9 cellular contexts compared by ENCODE assay signal in genomic region chr13:23547000-23547590, GRCh38. TPM values are rescaled to one million over a fixed set of nuclear protein-coding genes. Genes with fewer than 3 reads are reported as not detected.
DNase-seq lines count a peak whose midpoint lies in the region; ATAC-seq and TF ChIP-seq lines count a peak whose summit lies in the region.
"Had no signal": no experiment of that assay in that cellular context is flagged by ENCODE, and none has a peak within 500 bp of the region (broad histone marks: within the 10 kb centered on the region; RNA-seq: fewer than 3 reads in every experiment).

No MANE protein-coding gene starts in this region.

- DNase-seq in Panc1 (ENCODE audit: low read depth, low spot score) (no peak), fibroblast of pulmonary artery (ENCODE audit: low read depth) (peak; percentile 47), myocyte (ENCODE audit: low read depth) (peak; percentile 57), uterus (peak; percentile 25 to 40)
- no peak for DNase-seq in activated T-cell treated with anti-CD3 and anti-CD28 coated beads, Interleukin-2, amount 50 U/mL, for 48 hours
- no peak for DNase-seq in activated naive CD8-positive, alpha-beta T cell treated with anti-CD3 and anti-CD28 coated beads, Interleukin-2, amount 50 U/mL, for 24 hours
- DNase-seq: activated CD4-positive, alpha-beta T cell treated with anti-CD3 and anti-CD28 coated beads for 48 hours; stimulated activated CD4-positive, alpha-beta T cell treated with anti-CD3 and anti-CD28 coated beads, Interleukin-4, amount 100 ng/mL, for 24 hours had no signal

- no peaks in the 10 kb centered on the region for H3K9me3 Mint-ChIP-seq in activated naive CD8-positive, alpha-beta T cell treated with anti-CD3 and anti-CD28 coated beads, Interleukin-2, amount 50 U/mL, for 24 hours

- H3K36me3 ChIP-seq in Panc1 (ENCODE audit: control insufficient read depth, insufficient read depth, low read length), result no peaks in the 10 kb centered on the region; the same call in 1 of the 2 replicates
- no peaks in the 10 kb centered on the region for H3K36me3 ChIP-seq in uterus

- H3K27me3 ChIP-seq in Panc1 (ENCODE audit: control insufficient read depth, insufficient read depth, low read length), result peaks cover 3% of the 10 kb centered on the region; the same call in 1 of the 2 replicates
- no peaks in the 10 kb centered on the region for H3K27me3 ChIP-seq in uterus

- no peak for TF ChIP-seq POLR2A in uterus (IDR thresholded peaks at IDR 0.05)

- H3K27ac Mint-ChIP-seq in activated naive CD8-positive, alpha-beta T cell treated with anti-CD3 and anti-CD28 coated beads, Interleukin-2, amount 50 U/mL, for 24 hours, result no peak overlapping the region

- no TSS peak for BruUV-seq in Panc1 (replicated peaks; lab: Mats Ljungman, UMichigan)

- CTCF ChIA-PET in Panc1 (lab: Charles Lee), result no interaction called here

- no peak overlapping the region for H3K4me3 Mint-ChIP-seq in activated naive CD8-positive, alpha-beta T cell treated with anti-CD3 and anti-CD28 coated beads, Interleukin-2, amount 50 U/mL, for 24 hours

- TF ChIP-seq CTCF in Panc1 (IDR thresholded peaks at IDR 0.05) (no peak), fibroblast of pulmonary artery (IDR thresholded peaks at IDR 0.05; ENCODE audit: low read length, missing control alignments) (no peak), uterus (IDR thresholded peaks at IDR 0.05) (no peak)

- intact Hi-C loops in Panc1 (cut with micrococcal nuclease; ENCODE audit: unreplicated experiment), result no loop called here
- intact Hi-C loops in uterus (cut with DNase I; ENCODE audit: low total_unique reads), result no loop called here

- no peaks in the 10 kb centered on the region for H3K36me3 Mint-ChIP-seq in activated naive CD8-positive, alpha-beta T cell treated with anti-CD3 and anti-CD28 coated beads, Interleukin-2, amount 50 U/mL, for 24 hours (ENCODE audit: low read depth)

- in situ Hi-C loops in Panc1 (cut with HindIII; ENCODE audit: low pct_unique_long_range_greater_than_20kb, low sequenced_read_pairs), result no loop called here

- POLR2A ChIA-PET in Panc1 (lab: Charles Lee), result no interaction called here

- no peaks in the 10 kb centered on the region for H3K9me3 ChIP-seq in Panc1 (ENCODE audit: control insufficient read depth, insufficient read depth, low read depth, low read length)
- no peaks in the 10 kb centered on the region for H3K9me3 ChIP-seq in uterus

- H3K27ac ChIP-seq in Panc1 (ENCODE audit: low read length), result no peak overlapping the region
- peak overlapping the region; percentile 58 to 76 for H3K27ac ChIP-seq in uterus

- no peaks in the 10 kb centered on the region for H3K4me1 ChIP-seq in Panc1 (ENCODE audit: control insufficient read depth, insufficient read depth, low read length)
- no peaks in the 10 kb centered on the region for H3K4me1 ChIP-seq in uterus

- ATAC-seq in Panc1, result peak; percentile 51; the same call in 1 of the 2 replicates
- no peak for ATAC-seq in HG02610 (IDR thresholded peaks at IDR 0.05; ENCODE audit: unreplicated experiment)
- ATAC-seq in activated naive CD8-positive, alpha-beta T cell treated with anti-CD3 and anti-CD28 coated beads, Interleukin-2, amount 50 U/mL, for 24 hours, result no peak

- H3K4me3 ChIP-seq in Panc1 (ENCODE audit: low read depth in 2 of 2, low read length in 2 of 2) (peak overlapping the region; percentile 29 to 55), fibroblast of pulmonary artery (replicated peaks; ENCODE audit: low read depth, low read length) (peak overlapping the region; percentile 51), uterus (peak overlapping the region; percentile 50 to 53)

- H3K4me1 Mint-ChIP-seq in activated naive CD8-positive, alpha-beta T cell treated with anti-CD3 and anti-CD28 coated beads, Interleukin-2, amount 50 U/mL, for 24 hours, result no peaks in the 10 kb centered on the region

- H3K27me3 Mint-ChIP-seq in activated naive CD8-positive, alpha-beta T cell treated with anti-CD3 and anti-CD28 coated beads, Interleukin-2, amount 50 U/mL, for 24 hours, result peaks cover 46% of the 10 kb centered on the region

RNA-seq across cellular contexts. Expression of gene TNFRSF19, which starts 23.1 kb away (rescaled TPM):
- total RNA-seq in Panc1 (2021; ENCODE audit: unreplicated experiment) (0.54 TPM), myocyte (22.7 and 30.5 TPM in 2 replicates), uterus (10 to 100 TPM in 1 of 4 donors, 1 to 10 TPM in 3; 2.0 to 74.2 (median 4.2) TPM)
- polyA plus RNA-seq in Panc1 (2012; ENCODE audit: insufficient read length), result 0.85 TPM
- 5.3 TPM for polyA plus RNA-seq in myocyte (2012)

Comparison
In these comparisons a context has a peak if more than half of its experiments do, and no peak if none do; other contexts are left out.
1. DNase-seq: peak in fibroblast of pulmonary artery (single experiment), myocyte (single experiment) and uterus (2 of 2); none in Panc1 (single experiment), activated T-cell treated with anti-CD3 and anti-CD28 coated beads, Interleukin-2, amount 50 U/mL, for 48 hours (0 of 2) and activated naive CD8-positive, alpha-beta T cell treated with anti-CD3 and anti-CD28 coated beads, Interleukin-2, amount 50 U/mL, for 24 hours (single experiment).
2. Peak in every context shown above with its lines, with median percentiles within 50 percentile points of each other: H3K4me3 ChIP-seq.